ENCODE assay signal across 8 cellular contexts in genomic region chr4:8403173-8403753, GRCh38. TPM values are rescaled to one million over a fixed set of nuclear protein-coding genes. Genes with fewer than 3 reads are reported as not detected.
DNase-seq lines count a peak whose midpoint lies in the region; ATAC-seq, FAIRE-seq and TF ChIP-seq lines count a peak whose summit lies in the region.

No MANE protein-coding gene starts in this region.

- H3K36me3 Mint-ChIP-seq in Calu3 (ENCODE audit: insufficient read depth, unreplicated experiment) (peaks cover 10% of the 10 kb centered on the region), glutamatergic neuron (ENCODE audit: unreplicated experiment) (peaks cover 8% of the 10 kb centered on the region)
- peaks cover 0 to 5% of the 10 kb centered on the region in 2 donors for H3K36me3 Mint-ChIP-seq in activated naive CD4-positive, alpha-beta T cell treated with anti-CD3 and anti-CD28 coated beads, Interleukin-2, amount 50 U/mL, for 72 hours

- H3K4me1 ChIP-seq in pancreas: no peaks in the 10 kb centered on the region

- WGBS in pancreas, 2 donors: 48 to 54% methylated on average over 12 of the region's 12 CpGs

- BruUV-seq in Calu3 (replicated peaks; lab: Mats Ljungman, UMichigan): no TSS peak

- peak; percentile 60 to 69 for ATAC-seq in activated naive CD4-positive, alpha-beta T cell treated with anti-CD3 and anti-CD28 coated beads, Interleukin-2, amount 50 U/mL, for 72 hours
- ATAC-seq in pancreas: peak; percentile 79 to 95 (median 90)
- no peak for ATAC-seq in GM18858 (IDR thresholded peaks at IDR 0.05; ENCODE audit: unreplicated experiment)

- TF ChIP-seq CTCF in Calu3 (IDR thresholded peaks at IDR 0.05; ENCODE audit: unreplicated experiment) (peak; percentile 66), glutamatergic neuron (IDR thresholded peaks at IDR 0.05; ENCODE audit: partially characterized antibody, unreplicated experiment) (peak; percentile 95), pancreas (IDR thresholded peaks at IDR 0.05) (peak; percentile 52 to 76 (median 66))

- FAIRE-seq in pancreas (lab: Jason Lieb, UNC): peak; percentile 26

- no peak overlapping the region for H3K4me3 Mint-ChIP-seq in Calu3 (ENCODE audit: low read depth, unreplicated experiment)
- H3K4me3 Mint-ChIP-seq in glutamatergic neuron (ENCODE audit: unreplicated experiment): peak overlapping the region; percentile 30

- no peak overlapping the region for H3K4me3 ChIP-seq in pancreas

- no peak overlapping the region for H3K27ac ChIP-seq in pancreas

- H3K36me3 ChIP-seq in pancreas: peaks cover 0 to 23% (median 3%) of the 10 kb centered on the region in 3 donors

- H3K4me1 Mint-ChIP-seq in Calu3 (ENCODE audit: low read depth, unreplicated experiment): no peaks in the 10 kb centered on the region
- H3K4me1 Mint-ChIP-seq in glutamatergic neuron (ENCODE audit: low read depth, unreplicated experiment): peaks cover 7% of the 10 kb centered on the region

- H3K9me3 Mint-ChIP-seq in Calu3 (ENCODE audit: low read depth, unreplicated experiment) (peaks cover 2% of the 10 kb centered on the region), glutamatergic neuron (ENCODE audit: unreplicated experiment) (peaks cover 8% of the 10 kb centered on the region)
- H3K9me3 Mint-ChIP-seq in activated naive CD4-positive, alpha-beta T cell treated with anti-CD3 and anti-CD28 coated beads, Interleukin-2, amount 50 U/mL, for 72 hours: no peaks in the 10 kb centered on the region

- no peaks in the 10 kb centered on the region for H3K27me3 ChIP-seq in pancreas

- H3K27me3 Mint-ChIP-seq in Calu3 (ENCODE audit: unreplicated experiment): no peaks in the 10 kb centered on the region
- peaks cover 3% of the 10 kb centered on the region for H3K27me3 Mint-ChIP-seq in glutamatergic neuron (ENCODE audit: unreplicated experiment)

- DNase-seq in Calu3: peak; percentile 83
- DNase-seq in HuH-7 (ENCODE audit: low spot score): peak; percentile 94
- DNase-seq in RPMI7951 (ENCODE audit: low read depth): peak; percentile 70
- DNase-seq in activated naive CD4-positive, alpha-beta T cell treated with anti-CD3 and anti-CD28 coated beads, Interleukin-2, amount 50 U/mL, for 72 hours (ENCODE audit: low spot score in 2 of 2): peak in 1 of 2 donors; percentile 67
- peak; percentile 94 for DNase-seq in glutamatergic neuron
- peak in 5 of 6 donors; percentile 52 to 90 (median 73) for DNase-seq in pancreas
- no peak for DNase-seq in foreskin melanocyte

- intact Hi-C loops in Calu3 (cut with micrococcal nuclease; ENCODE audit: unreplicated experiment): loop anchor here (1.0 to 5.0 kb wide), 3 partner anchors 136 to 226 kb away; no protein-coding TSS in a partner anchor
- intact Hi-C loops in pancreas (cut with DNase I): no loop called here

- no peak overlapping the region for H3K27ac Mint-ChIP-seq in Calu3 (ENCODE audit: unreplicated experiment)
- no peak overlapping the region for H3K27ac Mint-ChIP-seq in activated naive CD4-positive, alpha-beta T cell treated with anti-CD3 and anti-CD28 coated beads, Interleukin-2, amount 50 U/mL, for 72 hours
- peak overlapping the region; percentile 22 for H3K27ac Mint-ChIP-seq in glutamatergic neuron (ENCODE audit: unreplicated experiment)

- no peaks in the 10 kb centered on the region for H3K9me3 ChIP-seq in pancreas

- CTCF ChIA-PET in Calu3 (lab: Charles Lee): interaction anchor here (1.0 to 2.0 kb wide), 3 partner anchors 136 to 226 kb away, joined by 4 to 11 read pairs (median 11); no protein-coding TSS in a partner anchor

RNA-seq across cellular contexts. Expression of gene ACOX3, which starts 37.3 kb away (rescaled TPM):
- 11.0 and 12.1 TPM in 2 replicates for total RNA-seq in Calu3 (2022)
- total RNA-seq in RPMI7951 (2014; rRNA removed; shearing (Covaris generic)): 10.7 and 12.6 TPM in 2 replicates
- total RNA-seq in activated naive CD4-positive, alpha-beta T cell treated with anti-CD3 and anti-CD28 coated beads, Interleukin-2, amount 50 U/mL, for 72 hours: 10 to 100 TPM; 22.1 to 29.2 TPM
- total RNA-seq in glutamatergic neuron (ENCODE audit: unreplicated experiment): 23.8 TPM
- 10 to 100 TPM; 16.1 to 23.5 (median 18.3) TPM for total RNA-seq in pancreas
- 10 to 100 TPM; 20.5 to 24.8 TPM for polyA plus RNA-seq in pancreas

RNA-seq across cellular contexts. Expression of gene TRMT44, which starts 37.3 kb away (rescaled TPM):
- total RNA-seq in Calu3 (2022): 21.5 and 37.6 TPM in 2 replicates
- total RNA-seq in RPMI7951 (2014; rRNA removed; shearing (Covaris generic)): 7.8 and 9.6 TPM in 2 replicates
- total RNA-seq in activated naive CD4-positive, alpha-beta T cell treated with anti-CD3 and anti-CD28 coated beads, Interleukin-2, amount 50 U/mL, for 72 hours: 10 to 100 TPM; 19.9 to 24.8 TPM
- 23.3 TPM for total RNA-seq in glutamatergic neuron (ENCODE audit: unreplicated experiment)
- total RNA-seq in pancreas: 10 to 100 TPM in 2 of 6 donors, 1 to 10 TPM in 4; 6.1 to 14.0 (median 9.2) TPM
- 1 to 10 TPM; 7.0 to 8.6 TPM for polyA plus RNA-seq in pancreas
